In genomic region chr3:40477671-40478070, GRCh38 we compare ENCODE assay signal across 6 cellular contexts. TPM values are rescaled to one million over a fixed set of nuclear protein-coding genes. Genes with fewer than 3 reads are reported as not detected.
DNase-seq lines count a peak whose midpoint lies in the region; ATAC-seq, FAIRE-seq and TF ChIP-seq lines count a peak whose summit lies in the region.

No MANE protein-coding gene starts in this region.

- peak overlapping the region; percentile 87 for H3K4me3 Mint-ChIP-seq in CD4-positive, alpha-beta T cell

- no peak overlapping the region for H2AFZ ChIP-seq in SU-DHL-6 (ENCODE audit: low read depth, low read length, severe bottlenecking)

- POLR2A ChIA-PET in CD4-positive, alpha-beta T cell (lab: Charles Lee): interaction anchor here (1.3 to 2.2 kb wide), 6 partner anchors 13 to 46 kb away, joined by 6 to 17 read pairs (median 12); partner anchors contain the start of genes RPL14 and ZNF620

- H3K9me2 ChIP-seq in SU-DHL-6 (replicated peaks; ENCODE audit: insufficient read depth, low read length): no peaks in the 10 kb centered on the region

- no peak for FAIRE-seq in kidney (lab: Jason Lieb, UNC)

- peaks cover 0 to 6% of the 10 kb centered on the region in 2 donors for H3K4me1 ChIP-seq in kidney (ENCODE audit: control insufficient read depth in 1 of 2, insufficient read depth in 1 of 2, low read depth in 1 of 2, low read length in 2 of 2)

- H3K36me3 ChIP-seq in SU-DHL-6 (ENCODE audit: low read length) (no peaks in the 10 kb centered on the region), kidney (ENCODE audit: control insufficient read depth in 1 of 2, insufficient read depth in 2 of 2, low read length in 2 of 2) (peaks cover 0 to 5% of the 10 kb centered on the region in 2 donors)

- DNase-seq in CD4-positive, alpha-beta T cell: no peak
- DNase-seq in kidney: no peak
- no peak for DNase-seq in LoVo (ENCODE audit: low spot score)
- DNase-seq in SKM-1 treated with dmso at 0.1 percent for 144 hours (lab: John Stamatoyannopoulos, UW; ENCODE audit: unreplicated experiment): no peak

- TF ChIP-seq CTCF in CD4-positive, alpha-beta T cell (IDR thresholded peaks at IDR 0.05): no peak
- TF ChIP-seq CTCF in SU-DHL-6 (IDR thresholded peaks at IDR 0.05; ENCODE audit: insufficient read depth, low read length, poor library complexity, severe bottlenecking) (no peak), kidney (IDR thresholded peaks at IDR 0.05; ENCODE audit: borderline replicate concordance, extremely low read depth, insufficient read depth) (no peak)

- H3K9me3 ChIP-seq in CD4-positive, alpha-beta T cell (ENCODE audit: control insufficient read depth, low read length): no peaks in the 10 kb centered on the region
- H3K9me3 ChIP-seq in SU-DHL-6 (ENCODE audit: insufficient read depth, low read length) (no peaks in the 10 kb centered on the region), kidney (ENCODE audit: control insufficient read depth in 1 of 2, low read length in 2 of 2) (no peaks in the 10 kb centered on the region)

- peak overlapping the region; percentile 75 for H3K4me2 ChIP-seq in SU-DHL-6 (ENCODE audit: low read depth, low read length, poor library complexity, severe bottlenecking)

- no peak overlapping the region for H3K27ac ChIP-seq in CD4-positive, alpha-beta T cell (ENCODE audit: low read depth, low read length)
- H3K27ac ChIP-seq in SU-DHL-6 (ENCODE audit: low read depth, low read length): no peak overlapping the region
- H3K27ac ChIP-seq in kidney (ENCODE audit: low read depth in 2 of 2, low read length in 2 of 2): no peak overlapping the region

- H3K4me1 Mint-ChIP-seq in CD4-positive, alpha-beta T cell (ENCODE audit: low read depth): peaks cover 31% of the 10 kb centered on the region

- H3K4me3 ChIP-seq in SU-DHL-6 (ENCODE audit: insufficient read depth, low read length, poor library complexity, severe bottlenecking) (no peak overlapping the region), kidney (ENCODE audit: low read length in 2 of 2) (peak overlapping the region; percentile 58 to 96)

- no peak overlapping the region for H3K9ac ChIP-seq in SU-DHL-6 (ENCODE audit: low read length)
- peak overlapping the region; percentile 44 to 93 for H3K9ac ChIP-seq in kidney (ENCODE audit: low read length in 2 of 2)

- intact Hi-C loops in CD4-positive, alpha-beta T cell (cut with DNase I, micrococcal nuclease): loop anchor here (1.0 to 5.0 kb wide), 4 partner anchors 17 to 170 kb away; partner anchors contain the start of genes EIF1B (in 1 of the 2) and ZNF621 (in 1 of the 2)
- intact Hi-C loops in kidney (cut with DNase I): no loop called here

- CTCF ChIA-PET in CD4-positive, alpha-beta T cell (lab: Charles Lee): no interaction called here

- no peaks in the 10 kb centered on the region for H3K27me3 Mint-ChIP-seq in CD4-positive, alpha-beta T cell

- H4K20me1 ChIP-seq in SU-DHL-6 (ENCODE audit: low read depth, low read length): no peaks in the 10 kb centered on the region

- peaks cover 54% of the 10 kb centered on the region for H3K36me3 Mint-ChIP-seq in CD4-positive, alpha-beta T cell (ENCODE audit: low read depth)

- ATAC-seq in CD4-positive, alpha-beta T cell (ENCODE audit: poor library complexity): no peak
- no peak for ATAC-seq in HG02763 (IDR thresholded peaks at IDR 0.05; ENCODE audit: unreplicated experiment)

- H3F3A ChIP-seq in SU-DHL-6 (ENCODE audit: insufficient read depth): no peaks in the 10 kb centered on the region

- peak overlapping the region; percentile 64 for H3K27ac Mint-ChIP-seq in CD4-positive, alpha-beta T cell

- H3K27me3 ChIP-seq in CD4-positive, alpha-beta T cell (ENCODE audit: control insufficient read depth, insufficient read depth, low read length): no peaks in the 10 kb centered on the region
- no peaks in the 10 kb centered on the region for H3K27me3 ChIP-seq in SU-DHL-6 (ENCODE audit: low read length)

- H3K9me3 Mint-ChIP-seq in CD4-positive, alpha-beta T cell: no peaks in the 10 kb centered on the region

- H3K79me2 ChIP-seq in SU-DHL-6 (ENCODE audit: insufficient read depth, low read length): no peaks in the 10 kb centered on the region

RNA-seq across cellular contexts. Expression of gene ZNF619, which starts 0.7 kb away (rescaled TPM):
- total RNA-seq in CD4-positive, alpha-beta T cell: 1 to 10 TPM; 2.6 to 2.9 TPM
- 9.0 TPM for total RNA-seq in kidney
- polyA plus RNA-seq in kidney (ENCODE audit: insufficient read depth, low read depth, low replicate concordance): 1.4 TPM

RNA-seq across cellular contexts. Expression of gene RPL14, which starts 20.5 kb away (rescaled TPM):
- total RNA-seq in CD4-positive, alpha-beta T cell: 1,000 to 10,000 TPM; 3,546 to 3,721 TPM
- 1,497 TPM for total RNA-seq in kidney
- polyA plus RNA-seq in kidney (ENCODE audit: insufficient read depth, low read depth, low replicate concordance): 778 TPM

RNA-seq across cellular contexts. Expression of gene ZNF620, which starts 28.2 kb away (rescaled TPM):
- total RNA-seq in CD4-positive, alpha-beta T cell: 1 to 10 TPM in 1 of 2 experiments, under 1 TPM in 1; 0.82 to 1.0 TPM
- total RNA-seq in kidney: 6.9 TPM
- polyA plus RNA-seq in kidney (ENCODE audit: insufficient read depth, low read depth, low replicate concordance): 2.8 TPM

RNA-seq across cellular contexts. Expression of gene ZNF621, which starts 47.1 kb away (rescaled TPM):
- total RNA-seq in CD4-positive, alpha-beta T cell: 1 to 10 TPM; 8.6 to 8.8 TPM
- 25.4 TPM for total RNA-seq in kidney
- polyA plus RNA-seq in kidney (ENCODE audit: insufficient read depth, low read depth, low replicate concordance): 6.9 TPM
